Comparison of ENCODE assay signal across 28 cellular contexts in the genomic region with DNA sequence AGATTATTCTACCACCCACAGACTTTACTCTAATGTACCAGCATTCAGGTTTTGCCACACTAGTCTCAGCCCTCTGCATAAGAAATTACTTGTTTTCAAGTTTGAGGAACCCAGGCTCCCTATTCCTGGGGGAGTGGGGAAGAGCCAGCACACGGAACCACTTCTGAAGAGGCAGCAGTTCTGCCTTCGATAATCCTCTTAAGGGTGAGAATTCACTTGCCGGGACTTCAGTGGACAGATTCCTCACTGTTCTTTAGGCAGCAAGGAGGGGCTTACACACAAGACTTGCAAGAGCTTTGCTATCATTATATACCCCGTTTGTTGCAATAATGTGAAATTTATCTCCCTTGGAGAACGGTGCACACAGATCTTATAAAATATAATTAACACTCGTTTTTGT.
"Had no signal": no experiment of that assay in that cellular context is flagged by ENCODE, and none has a peak within 500 bp of the region (broad histone marks: within the 10 kb centered on the region; RNA-seq: fewer than 3 reads in every experiment).

No MANE protein-coding gene starts in this region.

- H3K4me3 ChIP-seq: colonic mucosa, esophagus squamous epithelium, gastrocnemius medialis, heart right ventricle, left lung, lower lobe of right lung, mucosa of descending colon had no signal

- H3K27ac ChIP-seq: colonic mucosa, epithelial cell of prostate, esophagus squamous epithelium, gastrocnemius medialis, heart right ventricle, left lung, lower lobe of right lung had no signal

- H3K36me3 ChIP-seq: colonic mucosa, gastrocnemius medialis had no signal

- H3K4me3 Mint-ChIP-seq: dendritic cell treated with granulocyte-macrophage colony-stimulating factor and Interleukin-4, amounts not matched to agents 40 ng/mL and 50 ng/mL, for 4 days; effector memory CD8-positive, alpha-beta T cell; endodermal cell; mesothelial cell of epicardium; naive B cell had no signal

- H3K9me3 ChIP-seq: colonic mucosa, esophagus squamous epithelium, gastrocnemius medialis, left lung, lower lobe of right lung, mucosa of descending colon had no signal

- H3K4me1 Mint-ChIP-seq: naive B cell had no signal

- H3K27me3 Mint-ChIP-seq: dendritic cell treated with granulocyte-macrophage colony-stimulating factor and Interleukin-4, amounts not matched to agents 40 ng/mL and 50 ng/mL, for 4 days; effector memory CD8-positive, alpha-beta T cell; naive B cell had no signal

- DNase-seq: colonic mucosa; cortex of kidney; effector CD8-positive, alpha-beta T cell; effector memory CD8-positive, alpha-beta T cell; endodermal cell; erythroblast; esophagus squamous epithelium; foreskin fibroblast; foreskin melanocyte; gastrocnemius medialis; glutamatergic neuron; head of caudate nucleus; heart right ventricle; hippocampal formation; left cardiac atrium; left lung; left ventricle myocardium superior; lower lobe of right lung; mesenchymal stem cell; mucosa of descending colon; naive B cell had no signal

- H3K27ac Mint-ChIP-seq: dendritic cell treated with granulocyte-macrophage colony-stimulating factor and Interleukin-4, amounts not matched to agents 40 ng/mL and 50 ng/mL, for 4 days; effector memory CD8-positive, alpha-beta T cell; endodermal cell; mesothelial cell of epicardium; naive B cell had no signal

- H3K9me3 Mint-ChIP-seq: dendritic cell treated with granulocyte-macrophage colony-stimulating factor and Interleukin-4, amounts not matched to agents 40 ng/mL and 50 ng/mL, for 4 days; effector memory CD8-positive, alpha-beta T cell; endodermal cell; naive B cell had no signal

- H3K27me3 ChIP-seq: colonic mucosa, esophagus squamous epithelium, gastrocnemius medialis, heart right ventricle, left lung had no signal

- H3K4me1 ChIP-seq: colonic mucosa, esophagus squamous epithelium, gastrocnemius medialis, heart right ventricle, left lung, lower lobe of right lung had no signal

- FAIRE-seq: endometrium, islet of Langerhans, keratinocyte had no signal

- ATAC-seq: effector memory CD8-positive, alpha-beta T cell; esophagus mucosa; gastrocnemius medialis; heart right ventricle; left cardiac atrium; left lung; left ventricle myocardium superior; lower lobe of right lung; mucosa of descending colon had no signal
